In genomic region chr12:117842630-117843029, GRCh38 we compare ENCODE assay signal across 1 cellular context.
TF ChIP-seq lines count a peak whose summit lies in the region.

No MANE protein-coding gene starts in this region.

TF ChIP-seq in GM23338, 12 proteins besides CTCF, POLR2A, EP300 and RAD21 (continued from another document):
- TF ChIP-seq REST (IDR thresholded peaks at IDR 0.05; ENCODE audit: unreplicated experiment) (no peak), STAT1 (IDR thresholded peaks at IDR 0.05; ENCODE audit: unreplicated experiment) (no peak), EZH2 (IDR thresholded peaks at IDR 0.05; ENCODE audit: low read depth, unreplicated experiment) (no peak)
